In the genomic region with DNA sequence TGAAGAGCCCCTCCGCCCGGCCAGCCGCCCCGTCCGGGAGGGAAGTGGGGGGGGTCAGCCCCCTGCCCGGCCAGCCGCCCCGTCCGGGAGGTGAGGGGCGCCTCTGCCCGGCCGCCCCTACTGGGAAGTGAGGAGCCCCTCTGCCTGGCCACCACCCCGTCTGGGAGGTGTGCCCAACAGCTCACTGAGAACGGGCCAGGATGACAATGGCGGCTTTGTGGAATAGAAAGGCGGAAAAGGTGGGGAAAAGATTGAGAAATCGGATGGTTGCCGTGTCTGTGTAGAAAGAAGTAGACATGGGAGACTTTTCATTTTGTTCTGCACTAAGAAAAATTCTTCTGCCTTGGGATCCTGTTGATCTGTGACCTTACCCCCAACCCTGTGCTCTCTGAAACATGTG, we compare ENCODE assay signal across 2 cellular contexts. TPM values are rescaled to one million over a fixed set of nuclear protein-coding genes. Genes with fewer than 3 reads are reported as not detected.
"Had no signal": no experiment of that assay in that cellular context is flagged by ENCODE, and none has a peak within 500 bp of the region (broad histone marks: within the 10 kb centered on the region; RNA-seq: fewer than 3 reads in every experiment).

No MANE protein-coding gene starts in this region.

RNA-seq across cellular contexts. Expression of a gene that starts 6.6 kb away (rescaled TPM):
- total RNA-seq: subcutaneous adipose tissue, tibial nerve had no signal
